In genomic region chr12:52454411-52455201, GRCh38 we compare ENCODE assay signal across 1 cellular context.
TF ChIP-seq lines count a peak whose summit lies in the region.

No MANE protein-coding gene starts in this region.

TF ChIP-seq in GM23338, 12 proteins besides CTCF, POLR2A, EP300 and RAD21:
- TF ChIP-seq ZNF462 (CRISPR knock-in tag; IDR thresholded peaks at IDR 0.05) (no peak), EZH2phosphoT487 (IDR thresholded peaks at IDR 0.05; ENCODE audit: unreplicated experiment) (no peak), STAT1 (IDR thresholded peaks at IDR 0.05; ENCODE audit: unreplicated experiment) (no peak), ETS1 (IDR thresholded peaks at IDR 0.05) (no peak), EZH2 (IDR thresholded peaks at IDR 0.05; ENCODE audit: low read depth, unreplicated experiment) (no peak), ZNF114 (CRISPR knock-in tag; IDR thresholded peaks at IDR 0.05) (no peak), REST (IDR thresholded peaks at IDR 0.05; ENCODE audit: unreplicated experiment) (no peak), ZNF331 (CRISPR knock-in tag; IDR thresholded peaks at IDR 0.05; ENCODE audit: low read depth) (no peak), NANOG (IDR thresholded peaks at IDR 0.05; ENCODE audit: borderline replicate concordance) (no peak), JUNB (IDR thresholded peaks at IDR 0.05; ENCODE audit: unreplicated experiment) (no peak), CREB1 (CRISPR knock-in tag; IDR thresholded peaks at IDR 0.05; ENCODE audit: low read depth) (no peak), POLR2AphosphoS5 (IDR thresholded peaks at IDR 0.05; ENCODE audit: low read depth) (no peak)
